1 cellular context compared by ENCODE assay signal in genomic region chr12:949337-950099, GRCh38.
TF ChIP-seq lines count a peak whose summit lies in the region.

Gene RAD52 (minus strand): TSS chr12:949694. CDS start chr12:933058, 16,636 bp downstream.

TF ChIP-seq in WTC11, 78 proteins besides CTCF, POLR2A, EP300 and RAD21 (continued from another document and continues in another):
- TF ChIP-seq, protein P1, sequence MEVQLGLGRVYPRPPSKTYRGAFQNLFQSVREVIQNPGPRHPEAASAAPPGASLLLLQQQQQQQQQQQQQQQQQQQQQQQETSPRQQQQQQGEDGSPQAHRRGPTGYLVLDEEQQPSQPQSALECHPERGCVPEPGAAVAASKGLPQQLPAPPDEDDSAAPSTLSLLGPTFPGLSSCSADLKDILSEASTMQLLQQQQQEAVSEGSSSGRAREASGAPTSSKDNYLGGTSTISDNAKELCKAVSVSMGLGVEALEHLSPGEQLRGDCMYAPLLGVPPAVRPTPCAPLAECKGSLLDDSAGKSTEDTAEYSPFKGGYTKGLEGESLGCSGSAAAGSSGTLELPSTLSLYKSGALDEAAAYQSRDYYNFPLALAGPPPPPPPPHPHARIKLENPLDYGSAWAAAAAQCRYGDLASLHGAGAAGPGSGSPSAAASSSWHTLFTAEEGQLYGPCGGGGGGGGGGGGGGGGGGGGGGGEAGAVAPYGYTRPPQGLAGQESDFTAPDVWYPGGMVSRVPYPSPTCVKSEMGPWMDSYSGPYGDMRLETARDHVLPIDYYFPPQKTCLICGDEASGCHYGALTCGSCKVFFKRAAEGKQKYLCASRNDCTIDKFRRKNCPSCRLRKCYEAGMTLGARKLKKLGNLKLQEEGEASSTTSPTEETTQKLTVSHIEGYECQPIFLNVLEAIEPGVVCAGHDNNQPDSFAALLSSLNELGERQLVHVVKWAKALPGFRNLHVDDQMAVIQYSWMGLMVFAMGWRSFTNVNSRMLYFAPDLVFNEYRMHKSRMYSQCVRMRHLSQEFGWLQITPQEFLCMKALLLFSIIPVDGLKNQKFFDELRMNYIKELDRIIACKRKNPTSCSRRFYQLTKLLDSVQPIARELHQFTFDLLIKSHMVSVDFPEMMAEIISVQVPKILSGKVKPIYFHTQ (CRISPR knock-in tag; IDR thresholded peaks at IDR 0.05): no peak
- TF ChIP-seq, protein P2, sequence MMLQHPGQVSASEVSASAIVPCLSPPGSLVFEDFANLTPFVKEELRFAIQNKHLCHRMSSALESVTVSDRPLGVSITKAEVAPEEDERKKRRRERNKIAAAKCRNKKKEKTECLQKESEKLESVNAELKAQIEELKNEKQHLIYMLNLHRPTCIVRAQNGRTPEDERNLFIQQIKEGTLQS (CRISPR knock-in tag; conservative IDR thresholded peaks at IDR 0.05): no peak
- TF ChIP-seq TCF7 (CRISPR knock-in tag; IDR thresholded peaks at IDR 0.05; ENCODE audit: low read depth) (no peak), CBFB (CRISPR knock-in tag; IDR thresholded peaks at IDR 0.05; ENCODE audit: low read depth) (no peak), FOXP4 (CRISPR knock-in tag; IDR thresholded peaks at IDR 0.05) (no peak; the same call in none of the 2 replicates), EMX1 (CRISPR knock-in tag; IDR thresholded peaks at IDR 0.05) (no peak), NFE2L1 (CRISPR knock-in tag; IDR thresholded peaks at IDR 0.05) (peak; percentile 41; the same call in 1 of the 2 replicates), GRHL2 (CRISPR knock-in tag; IDR thresholded peaks at IDR 0.05; ENCODE audit: insufficient replicate concordance, severe bottlenecking) (no peak), PRRX2 (CRISPR knock-in tag; IDR thresholded peaks at IDR 0.05) (no peak), RORB (CRISPR knock-in tag; IDR thresholded peaks at IDR 0.05) (no peak), ZNF396 (CRISPR knock-in tag; IDR thresholded peaks at IDR 0.05; ENCODE audit: borderline replicate concordance) (no peak), ZNF219 (CRISPR knock-in tag; IDR thresholded peaks at IDR 0.05; ENCODE audit: borderline replicate concordance) (no peak), ZNF138 (CRISPR knock-in tag; conservative IDR thresholded peaks at IDR 0.05) (no peak), MYBL2 (CRISPR knock-in tag; IDR thresholded peaks at IDR 0.05) (no peak; the same call in 1 of the 2 replicates), ZNF281 (CRISPR knock-in tag; IDR thresholded peaks at IDR 0.05) (peak; percentile 77), TEAD4 (CRISPR knock-in tag; IDR thresholded peaks at IDR 0.05) (no peak), SP1 (CRISPR knock-in tag; conservative IDR thresholded peaks at IDR 0.05) (peak; percentile 29; the same call in 1 of the 2 replicates), FOXK1 (CRISPR knock-in tag; IDR thresholded peaks at IDR 0.05) (no peak; the same call in 1 of the 2 replicates), TEAD1 (CRISPR knock-in tag; IDR thresholded peaks at IDR 0.05) (peak; percentile 62; the same call in 1 of the 2 replicates), E2F1 (CRISPR knock-in tag; IDR thresholded peaks at IDR 0.05) (no peak), ZNF232 (CRISPR knock-in tag; IDR thresholded peaks at IDR 0.05) (0 out of 2 replicates have a peak, but pooled peaks have one; percentile 36), ETV6 (CRISPR knock-in tag; IDR thresholded peaks at IDR 0.05) (peak; percentile 84), GABPB1 (CRISPR knock-in tag; IDR thresholded peaks at IDR 0.05) (0 out of 2 replicates have a peak, but pooled peaks have one; percentile 14), HMGA2 (CRISPR knock-in tag; IDR thresholded peaks at IDR 0.05) (no peak), ZNF423 (CRISPR knock-in tag; IDR thresholded peaks at IDR 0.05) (no peak), IRF1 (CRISPR knock-in tag; IDR thresholded peaks at IDR 0.05) (no peak), NFYB (CRISPR knock-in tag; conservative IDR thresholded peaks at IDR 0.05; ENCODE audit: low read depth) (no peak), E2F5 (CRISPR knock-in tag; IDR thresholded peaks at IDR 0.05) (peak; percentile 98)
- TF ChIP-seq, protein P3, sequence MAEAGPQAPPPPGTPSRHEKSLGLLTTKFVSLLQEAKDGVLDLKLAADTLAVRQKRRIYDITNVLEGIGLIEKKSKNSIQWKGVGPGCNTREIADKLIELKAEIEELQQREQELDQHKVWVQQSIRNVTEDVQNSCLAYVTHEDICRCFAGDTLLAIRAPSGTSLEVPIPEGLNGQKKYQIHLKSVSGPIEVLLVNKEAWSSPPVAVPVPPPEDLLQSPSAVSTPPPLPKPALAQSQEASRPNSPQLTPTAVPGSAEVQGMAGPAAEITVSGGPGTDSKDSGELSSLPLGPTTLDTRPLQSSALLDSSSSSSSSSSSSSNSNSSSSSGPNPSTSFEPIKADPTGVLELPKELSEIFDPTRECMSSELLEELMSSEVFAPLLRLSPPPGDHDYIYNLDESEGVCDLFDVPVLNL (CRISPR knock-in tag; IDR thresholded peaks at IDR 0.05; ENCODE audit: borderline replicate concordance, low read depth): no peak
- TF ChIP-seq, protein P4, sequence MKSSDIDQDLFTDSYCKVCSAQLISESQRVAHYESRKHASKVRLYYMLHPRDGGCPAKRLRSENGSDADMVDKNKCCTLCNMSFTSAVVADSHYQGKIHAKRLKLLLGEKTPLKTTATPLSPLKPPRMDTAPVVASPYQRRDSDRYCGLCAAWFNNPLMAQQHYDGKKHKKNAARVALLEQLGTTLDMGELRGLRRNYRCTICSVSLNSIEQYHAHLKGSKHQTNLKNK (CRISPR knock-in tag; IDR thresholded peaks at IDR 0.05): no peak
- TF ChIP-seq, protein P5, sequence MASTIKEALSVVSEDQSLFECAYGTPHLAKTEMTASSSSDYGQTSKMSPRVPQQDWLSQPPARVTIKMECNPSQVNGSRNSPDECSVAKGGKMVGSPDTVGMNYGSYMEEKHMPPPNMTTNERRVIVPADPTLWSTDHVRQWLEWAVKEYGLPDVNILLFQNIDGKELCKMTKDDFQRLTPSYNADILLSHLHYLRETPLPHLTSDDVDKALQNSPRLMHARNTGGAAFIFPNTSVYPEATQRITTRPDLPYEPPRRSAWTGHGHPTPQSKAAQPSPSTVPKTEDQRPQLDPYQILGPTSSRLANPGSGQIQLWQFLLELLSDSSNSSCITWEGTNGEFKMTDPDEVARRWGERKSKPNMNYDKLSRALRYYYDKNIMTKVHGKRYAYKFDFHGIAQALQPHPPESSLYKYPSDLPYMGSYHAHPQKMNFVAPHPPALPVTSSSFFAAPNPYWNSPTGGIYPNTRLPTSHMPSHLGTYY (CRISPR knock-in tag; IDR thresholded peaks at IDR 0.05): no peak
- TF ChIP-seq, protein P6, sequence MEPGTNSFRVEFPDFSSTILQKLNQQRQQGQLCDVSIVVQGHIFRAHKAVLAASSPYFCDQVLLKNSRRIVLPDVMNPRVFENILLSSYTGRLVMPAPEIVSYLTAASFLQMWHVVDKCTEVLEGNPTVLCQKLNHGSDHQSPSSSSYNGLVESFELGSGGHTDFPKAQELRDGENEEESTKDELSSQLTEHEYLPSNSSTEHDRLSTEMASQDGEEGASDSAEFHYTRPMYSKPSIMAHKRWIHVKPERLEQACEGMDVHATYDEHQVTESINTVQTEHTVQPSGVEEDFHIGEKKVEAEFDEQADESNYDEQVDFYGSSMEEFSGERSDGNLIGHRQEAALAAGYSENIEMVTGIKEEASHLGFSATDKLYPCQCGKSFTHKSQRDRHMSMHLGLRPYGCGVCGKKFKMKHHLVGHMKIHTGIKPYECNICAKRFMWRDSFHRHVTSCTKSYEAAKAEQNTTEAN (CRISPR knock-in tag; IDR thresholded peaks at IDR 0.05): no peak
- TF ChIP-seq, protein P7, sequence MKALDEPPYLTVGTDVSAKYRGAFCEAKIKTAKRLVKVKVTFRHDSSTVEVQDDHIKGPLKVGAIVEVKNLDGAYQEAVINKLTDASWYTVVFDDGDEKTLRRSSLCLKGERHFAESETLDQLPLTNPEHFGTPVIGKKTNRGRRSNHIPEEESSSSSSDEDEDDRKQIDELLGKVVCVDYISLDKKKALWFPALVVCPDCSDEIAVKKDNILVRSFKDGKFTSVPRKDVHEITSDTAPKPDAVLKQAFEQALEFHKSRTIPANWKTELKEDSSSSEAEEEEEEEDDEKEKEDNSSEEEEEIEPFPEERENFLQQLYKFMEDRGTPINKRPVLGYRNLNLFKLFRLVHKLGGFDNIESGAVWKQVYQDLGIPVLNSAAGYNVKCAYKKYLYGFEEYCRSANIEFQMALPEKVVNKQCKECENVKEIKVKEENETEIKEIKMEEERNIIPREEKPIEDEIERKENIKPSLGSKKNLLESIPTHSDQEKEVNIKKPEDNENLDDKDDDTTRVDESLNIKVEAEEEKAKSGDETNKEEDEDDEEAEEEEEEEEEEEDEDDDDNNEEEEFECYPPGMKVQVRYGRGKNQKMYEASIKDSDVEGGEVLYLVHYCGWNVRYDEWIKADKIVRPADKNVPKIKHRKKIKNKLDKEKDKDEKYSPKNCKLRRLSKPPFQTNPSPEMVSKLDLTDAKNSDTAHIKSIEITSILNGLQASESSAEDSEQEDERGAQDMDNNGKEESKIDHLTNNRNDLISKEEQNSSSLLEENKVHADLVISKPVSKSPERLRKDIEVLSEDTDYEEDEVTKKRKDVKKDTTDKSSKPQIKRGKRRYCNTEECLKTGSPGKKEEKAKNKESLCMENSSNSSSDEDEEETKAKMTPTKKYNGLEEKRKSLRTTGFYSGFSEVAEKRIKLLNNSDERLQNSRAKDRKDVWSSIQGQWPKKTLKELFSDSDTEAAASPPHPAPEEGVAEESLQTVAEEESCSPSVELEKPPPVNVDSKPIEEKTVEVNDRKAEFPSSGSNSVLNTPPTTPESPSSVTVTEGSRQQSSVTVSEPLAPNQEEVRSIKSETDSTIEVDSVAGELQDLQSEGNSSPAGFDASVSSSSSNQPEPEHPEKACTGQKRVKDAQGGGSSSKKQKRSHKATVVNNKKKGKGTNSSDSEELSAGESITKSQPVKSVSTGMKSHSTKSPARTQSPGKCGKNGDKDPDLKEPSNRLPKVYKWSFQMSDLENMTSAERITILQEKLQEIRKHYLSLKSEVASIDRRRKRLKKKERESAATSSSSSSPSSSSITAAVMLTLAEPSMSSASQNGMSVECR (CRISPR knock-in tag; IDR thresholded peaks at IDR 0.05; ENCODE audit: borderline replicate concordance): 0 out of 2 replicates have a peak, but pooled peaks have one; percentile 41
- TF ChIP-seq, protein P8, sequence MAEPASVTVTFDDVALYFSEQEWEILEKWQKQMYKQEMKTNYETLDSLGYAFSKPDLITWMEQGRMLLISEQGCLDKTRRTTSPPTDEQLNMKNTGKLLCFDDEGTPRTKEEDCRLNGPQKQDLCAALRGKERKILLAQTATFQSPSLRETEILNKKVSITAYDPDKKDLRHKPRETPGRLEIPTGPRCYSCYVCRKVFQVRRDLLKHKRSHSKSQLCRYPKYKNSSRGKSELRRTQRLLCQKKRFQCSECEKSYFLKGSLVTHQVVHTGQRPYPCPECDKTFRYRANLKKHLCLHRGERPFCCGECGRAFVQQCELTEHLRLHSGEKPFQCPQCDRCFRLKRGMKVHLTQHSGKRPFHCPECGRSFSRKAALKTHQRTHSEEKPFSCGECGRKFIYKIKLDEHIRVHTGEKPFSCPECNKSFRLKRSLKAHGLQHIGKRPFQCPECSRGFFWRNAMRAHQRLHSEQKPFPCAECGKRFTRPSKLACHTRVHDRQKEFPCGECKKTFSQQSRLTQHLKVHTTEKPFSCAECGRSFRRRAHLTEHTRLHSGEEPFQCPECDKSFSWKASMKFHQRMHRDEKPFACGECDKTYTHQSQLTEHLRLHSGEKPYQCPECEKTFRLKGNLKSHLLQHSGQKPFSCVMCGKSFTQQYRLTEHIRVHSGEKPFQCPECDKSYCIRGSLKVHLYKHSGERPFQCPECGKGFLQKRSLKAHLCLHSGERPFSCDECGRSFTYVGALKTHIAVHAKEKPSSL (CRISPR knock-in tag; conservative IDR thresholded peaks at IDR 0.05): no peak
